16 cellular contexts compared by ENCODE assay signal in the genomic region with DNA sequence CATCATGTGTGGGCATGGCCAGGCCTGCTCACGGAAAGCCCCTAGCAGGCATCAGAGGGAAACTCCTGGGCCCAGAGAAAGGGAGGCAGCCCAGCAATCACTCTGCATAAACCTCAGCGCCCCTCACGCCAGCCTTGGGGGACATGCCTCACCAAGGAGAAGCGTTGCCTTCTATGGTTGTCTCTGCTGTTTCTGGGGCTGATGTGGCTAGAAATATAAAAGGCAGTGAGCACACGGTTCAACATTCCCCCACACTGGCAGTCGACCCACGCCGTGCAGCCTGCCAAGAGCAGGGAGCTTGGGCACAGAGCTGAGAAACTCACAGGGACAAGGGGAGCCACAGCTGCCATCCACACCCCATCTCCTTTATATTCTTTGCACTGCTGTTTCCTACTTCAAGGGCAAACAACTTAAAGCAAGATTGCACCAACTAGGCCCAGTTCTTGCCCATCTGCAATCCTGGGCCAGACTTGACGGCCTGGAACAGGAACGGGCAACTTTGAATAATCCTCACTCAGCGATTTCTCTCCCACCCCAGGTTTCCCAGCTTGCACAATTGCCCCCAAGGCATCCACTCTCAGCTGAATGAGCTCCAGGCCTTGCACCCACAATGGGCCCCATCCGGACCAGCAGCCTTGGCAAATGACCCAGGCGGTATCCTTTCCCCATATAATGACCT. TPM values are rescaled to one million over a fixed set of nuclear protein-coding genes. Genes with fewer than 3 reads are reported as not detected.
DNase-seq lines count a peak whose midpoint lies in the region; ATAC-seq, FAIRE-seq and TF ChIP-seq lines count a peak whose summit lies in the region.
"Had no signal": no experiment of that assay in that cellular context is flagged by ENCODE, and none has a peak within 500 bp of the region (broad histone marks: within the 10 kb centered on the region; RNA-seq: fewer than 3 reads in every experiment).

No MANE protein-coding gene starts in this region.

- RAD21 ChIA-PET in GM12878 (lab: Charles Lee; ENCODE audit: unreplicated experiment), result interaction anchor here (0.6 to 2.1 kb wide), 8 partner anchors 22 to 875 kb away, joined by 3 to 14 read pairs (median 4); no protein-coding TSS in a partner anchor

- H4K20me1 ChIP-seq in GM12878 (ENCODE audit: control insufficient read depth, insufficient read depth), result no peaks in the 10 kb centered on the region

- no peak for FAIRE-seq in GM12878 (lab: Jason Lieb, UNC)

- H3K79me2 ChIP-seq in GM12878 (ENCODE audit: control insufficient read depth, insufficient read depth, low read length), result no peaks in the 10 kb centered on the region

- POLR2A ChIA-PET in GM12878 (lab: Charles Lee), result interaction anchor here (2.3 kb wide), 1 partner anchor 104 kb away, joined by 12 read pairs; no protein-coding TSS in a partner anchor

- H3K36me3 ChIP-seq in GM12878 (ENCODE audit: control insufficient read depth in 2 of 2, insufficient read depth in 2 of 2, low read length in 1 of 2), result no peaks in the 10 kb centered on the region
- no peaks in the 10 kb centered on the region for H3K36me3 ChIP-seq in prostate gland

- DNase-seq in G401 (ENCODE audit: low spot score), result peak; percentile 7
- no peak for DNase-seq in GM12878 (ENCODE audit: low read depth, low spot score)
- DNase-seq in hypothalamus (lab: John Stamatoyannopoulos, UW), result peak in 33 of 51 donors; percentile 12 to 77 (median 43)
- DNase-seq in prostate gland (ENCODE audit: low spot score), result no peak
- DNase-seq in stimulated activated CD4-positive, alpha-beta T cell treated with anti-CD3 and anti-CD28 coated beads, Interleukin-1b, Interleukin-23, amount 100 ng/mL, for 48 hours, result no peak
- DNase-seq in stimulated activated naive CD8-positive, alpha-beta T cell treated with anti-CD3 and anti-CD28 coated beads, Interleukin-15, Interleukin-2, amounts not matched to agents 100 U/mL and 50 U/mL, for 24 hours, result no peak
- DNase-seq: activated naive CD4-positive, alpha-beta T cell treated with anti-CD3 and anti-CD28 coated beads, Interleukin-2, amount 50 U/mL, for 16 hours; cerebellar nuclear complex; GM23248; left colon; NCI-H2029 treated with DMSO at 0.1 percent for 48 hours; NCI-H524; T-helper 1 cell had no signal

- H2AFZ ChIP-seq in GM12878 (ENCODE audit: control insufficient read depth, low read depth, low read length), result no peak overlapping the region
- H2AFZ ChIP-seq: GM23248 had no signal

- TF ChIP-seq CTCF in GM12878 (IDR thresholded peaks at IDR 0.05 in 2 of 3, conservative IDR thresholded peaks at IDR 0.05 in 1 of 3; ENCODE audit: control insufficient read depth in 2 of 3, extremely low read depth in 1 of 3, insufficient read depth in 1 of 3, low read depth in 3 of 3, low read length in 3 of 3) (no peak), prostate gland (IDR thresholded peaks at IDR 0.05) (no peak)

- ATAC-seq in GM12878 (peak; percentile 52), HG03175 (IDR thresholded peaks at IDR 0.05; ENCODE audit: unreplicated experiment) (no peak), GM21360 (IDR thresholded peaks at IDR 0.05; ENCODE audit: unreplicated experiment) (no peak)
- no peak for ATAC-seq in stimulated activated naive CD8-positive, alpha-beta T cell treated with anti-CD3 and anti-CD28 coated beads, Interleukin-15, Interleukin-2, amounts not matched to agents 100 U/mL and 50 U/mL, for 24 hours
- ATAC-seq: left colon, Panc1 had no signal

- no peak for TF ChIP-seq RAD21 in GM12878 (IDR thresholded peaks at IDR 0.05; ENCODE audit: insufficient read depth, low read depth, low read length)

- CTCF ChIA-PET in GM12878 (lab: Yijun Ruan, JAX), result interaction anchor here (0.6 to 2.2 kb wide), 7 partner anchors 10 to 93 kb away, joined by 3 to 9 read pairs (median 4); no protein-coding TSS in a partner anchor

- H3K4me2 ChIP-seq in GM12878 (ENCODE audit: control insufficient read depth, insufficient read depth), result no peak overlapping the region

- peaks cover 10% of the 10 kb centered on the region; the same call in 2 of the 3 replicates for H3K9me3 ChIP-seq in GM12878 (replicated peaks; ENCODE audit: control insufficient read depth, insufficient read depth, low read length)
- no peaks in the 10 kb centered on the region for H3K9me3 ChIP-seq in prostate gland

- intact Hi-C loops in GM12878 (cut with micrococcal nuclease; ENCODE audit: unreplicated experiment), result no loop called here
- intact Hi-C loops in prostate gland (cut with DNase I), result no loop called here

- TF ChIP-seq POLR2A in GM12878 (IDR thresholded peaks at IDR 0.05; ENCODE audit: low read depth, low read length) (no peak), prostate gland (IDR thresholded peaks at IDR 0.05) (no peak)

- TF ChIP-seq EP300 in GM12878 (IDR thresholded peaks at IDR 0.05; ENCODE audit: borderline replicate concordance in 1 of 2, control insufficient read depth in 1 of 2, low read depth in 2 of 2, low read length in 2 of 2), result no peak

- H3K4me3 ChIP-seq in GM12878, result no peak overlapping the region
- no peak overlapping the region for H3K4me3 ChIP-seq in prostate gland
- H3K4me3 ChIP-seq: GM23248 had no signal

- WGBS in GM12878 (ENCODE audit: insufficient coverage, insufficient replicate concordance, low lambda C conversion rate, missing lambda C conversion rate), result 59% methylated on average over 13 of the region's 13 CpGs
- WGBS in prostate gland, result 54% methylated on average over 13 of the region's 13 CpGs

- H3K27me3 ChIP-seq in GM12878 (replicated peaks in 1 of 2; ENCODE audit: control insufficient read depth in 2 of 2, insufficient read depth in 2 of 2, low read length in 1 of 2) (no peaks in the 10 kb centered on the region), prostate gland (replicated peaks; ENCODE audit: insufficient read depth) (no peaks in the 10 kb centered on the region)

- in situ Hi-C loops in G401 (cut with HindIII; ENCODE audit: low sequenced_read_pairs) (no loop called here), GM12878 (cut with MboI) (no loop called here)

- SMC1A ChIA-PET in GM12878 (lab: Charles Lee; ENCODE audit: uncharacterized antibody, unreplicated experiment), result interaction anchor here (0.7 to 6.0 kb wide), 11 partner anchors 13 to 635 kb away, joined by 3 to 41 read pairs (median 4); no protein-coding TSS in a partner anchor

- H3K27ac ChIP-seq in GM12878 (ENCODE audit: control insufficient read depth, insufficient read depth) (no peak overlapping the region), prostate gland (peak overlapping the region; percentile 66 to 67)
- H3K27ac ChIP-seq: GM23248 had no signal

- peaks cover 22% of the 10 kb centered on the region for H3K4me1 ChIP-seq in GM12878 (ENCODE audit: control insufficient read depth, insufficient read depth, low read length)
- H3K4me1 ChIP-seq in prostate gland (replicated peaks), result no peaks in the 10 kb centered on the region

- H3K9ac ChIP-seq in GM12878 (ENCODE audit: control insufficient read depth, insufficient read depth, low read length), result no peak overlapping the region
- H3K9ac ChIP-seq: GM23248 had no signal

- no TSS peak for BruUV-seq in GM12878 (replicated peaks; lab: Mats Ljungman, UMichigan)

TF ChIP-seq in GM12878, 131 proteins besides CTCF, POLR2A, EP300 and RAD21 (continues in another document):
- TF ChIP-seq MXI1 (IDR thresholded peaks at IDR 0.05; ENCODE audit: low read depth, low read length) (no peak), SMAD5 (IDR thresholded peaks at IDR 0.05; ENCODE audit: low read depth) (no peak), ZNF217 (IDR thresholded peaks at IDR 0.05) (no peak), CREM (IDR thresholded peaks at IDR 0.05; ENCODE audit: low read depth) (no peak), HCFC1 (IDR thresholded peaks at IDR 0.05; ENCODE audit: low read length) (no peak), SREBF1 (IDR thresholded peaks at IDR 0.05; ENCODE audit: low read length) (no peak), ZNF274 (IDR thresholded peaks at IDR 0.05; ENCODE audit: insufficient read depth, insufficient read length) (no peak), JUNB (IDR thresholded peaks at IDR 0.05) (no peak)

RNA-seq across cellular contexts. Expression of gene FOXC1, which starts 35.5 kb away (rescaled TPM):
- 10.2 and 11.4 TPM in 2 replicates for total RNA-seq in G401 (2014; rRNA removed; shearing (Covaris generic))
- total RNA-seq in GM12878 (2013; cell fraction: nucleolus; rRNA removed), result not detected in 2 replicates
- total RNA-seq in GM12878 (2014; rRNA removed) (0.38 and 0.51 TPM in 2 replicates), GM12878 (2014; rRNA removed; fragmentation: Illumina TruSeq; extraction: Trizol) (0.37 and 0.45 TPM in 2 replicates), GM12878 (2021) (1.5 and 1.7 TPM in 2 replicates), prostate gland (10 to 100 TPM in 1 of 2 donors, 1 to 10 TPM in 1; 9.2 to 11.2 TPM)
- 0.26 TPM for polyA plus RNA-seq in GM12878 (2011; ENCODE audit: low read depth)
- polyA plus RNA-seq in GM12878 (2011; rRNA removed) (0.17 and 0.26 TPM in 2 replicates), GM12878 (2014; fragmentation: Illumina TruSeq; extraction: Trizol) (0.81 and 0.97 TPM in 2 replicates), GM12878 (2014; fragmentation: Nextera tagmentation; extraction: Ambion mirVana) (under 1 TPM; 0.13 to 0.26 TPM), GM12878 (2014; rRNA removed) (0.60 and 0.94 TPM in 2 replicates), GM12878 (2016; fragmentation: Nextera tagmentation; extraction: Ambion mirVana) (not detected)
- 0.07 and 0.17 TPM in 2 replicates for polyA plus RNA-seq in GM12878 (2011; cell fraction: cytosol; rRNA removed)
- polyA plus RNA-seq in GM12878 (2011; cell fraction: nucleus; rRNA removed), result 0.19 and 0.31 TPM in 2 replicates
- 0.24 and 0.38 TPM in 2 replicates for polyA plus RNA-seq in GM12878 (2012)
- polyA minus RNA-seq in GM12878 (2011; rRNA and poly(A)+ RNA removed), result 0.15 TPM in 1 of 2 replicates, not detected in the other
- polyA minus RNA-seq in GM12878 (2011; cell fraction: cytosol; rRNA and poly(A)+ RNA removed), result 0.53 and 0.83 TPM in 2 replicates
- polyA minus RNA-seq in GM12878 (2011; cell fraction: nucleus; rRNA and poly(A)+ RNA removed), result 0.12 and 0.57 TPM in 2 replicates

Comparison
In these comparisons a context has a peak if more than half of its experiments do, and no peak if none do; other contexts are left out.
1. DNase-seq: peak in G401 (single experiment) and hypothalamus (33 of 51); none in GM12878 (single experiment), prostate gland (single experiment), stimulated activated CD4-positive, alpha-beta T cell treated with anti-CD3 and anti-CD28 coated beads, Interleukin-1b, Interleukin-23, amount 100 ng/mL, for 48 hours (single experiment) and stimulated activated naive CD8-positive, alpha-beta T cell treated with anti-CD3 and anti-CD28 coated beads, Interleukin-15, Interleukin-2, amounts not matched to agents 100 U/mL and 50 U/mL, for 24 hours (single experiment).